Comparison of ENCODE assay signal across 12 cellular contexts in the genomic region with DNA sequence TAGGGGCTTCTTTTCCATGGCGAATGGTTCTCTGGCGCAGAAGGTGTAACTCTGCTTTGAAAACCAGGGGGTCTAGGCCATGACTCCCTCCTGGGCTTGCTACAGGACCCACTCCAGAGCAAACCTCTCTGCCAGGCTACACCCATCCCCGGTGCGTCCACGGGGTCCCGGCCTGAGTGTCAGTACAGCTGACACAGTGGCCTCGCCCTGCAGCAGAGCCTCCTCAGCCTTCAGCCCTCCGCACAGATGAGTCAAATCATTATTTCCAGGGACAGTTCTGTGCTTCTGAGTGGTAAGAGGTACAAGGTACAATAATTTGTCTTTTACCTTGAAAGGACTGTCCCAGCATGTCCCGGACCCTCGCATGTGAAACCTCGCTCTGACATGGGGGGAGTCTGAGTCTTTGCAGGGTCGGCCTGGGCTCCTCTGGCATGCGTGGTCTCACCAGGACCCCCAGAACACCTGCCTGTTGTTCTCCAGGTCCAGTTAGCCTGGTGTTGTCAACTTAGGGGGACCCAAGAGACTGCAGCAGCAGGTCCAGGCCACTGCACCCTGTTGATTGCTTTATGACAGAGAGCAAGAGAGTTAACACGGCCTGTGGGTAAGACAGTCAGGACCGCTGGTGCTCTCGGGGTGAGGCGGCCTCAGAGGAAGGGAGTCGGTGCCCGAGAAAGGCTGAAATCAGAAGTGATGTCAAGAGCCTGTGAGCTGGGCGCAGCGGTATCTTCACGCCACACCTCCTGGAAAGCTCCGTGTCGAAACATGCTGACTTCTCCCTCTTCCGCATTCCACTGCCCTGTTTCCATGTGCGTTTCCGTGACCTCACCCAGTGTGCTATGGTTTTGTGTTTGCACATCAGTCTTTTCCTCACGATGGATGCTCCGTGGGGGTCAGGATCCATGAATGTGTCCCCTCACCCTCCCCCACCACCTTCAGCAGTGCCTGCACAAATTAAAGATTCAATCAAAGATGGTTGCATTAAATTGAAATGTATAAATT.
DNase-seq lines count a peak whose midpoint lies in the region; ATAC-seq and TF ChIP-seq lines count a peak whose summit lies in the region.
"Had no signal": no experiment of that assay in that cellular context is flagged by ENCODE, and none has a peak within 500 bp of the region (broad histone marks: within the 10 kb centered on the region; RNA-seq: fewer than 3 reads in every experiment).

No MANE protein-coding gene starts in this region.

- TF ChIP-seq CTCF in coronary artery (IDR thresholded peaks at IDR 0.05), result no peak
- no peak for TF ChIP-seq CTCF in foreskin keratinocyte (conservative IDR thresholded peaks at IDR 0.05)
- no peak for TF ChIP-seq CTCF in osteocyte (IDR thresholded peaks at IDR 0.05)
- TF ChIP-seq CTCF in mammary epithelial cell (conservative IDR thresholded peaks at IDR 0.05 in 1 of 2, IDR thresholded peaks at IDR 0.05 in 1 of 2; ENCODE audit: extremely low read depth in 1 of 2, insufficient read depth in 1 of 2, low read depth in 1 of 2, low read length in 2 of 2), result no peak

- ATAC-seq in foreskin keratinocyte (peak; percentile 25), HG02610 (IDR thresholded peaks at IDR 0.05; ENCODE audit: unreplicated experiment) (no peak)

- no peaks in the 10 kb centered on the region for H3K36me3 ChIP-seq in mammary epithelial cell (ENCODE audit: insufficient read depth, low read length)
- H3K36me3 ChIP-seq: BLaER1 treated with 17β-estradiol and CSF1 and Interleukin-3, amounts not matched to agents 10 nM and 100 nM had no signal

- dilution Hi-C loops in mammary epithelial cell (cut with HindIII; ENCODE audit: low sequenced_read_pairs), result no loop called here

- no peaks in the 10 kb centered on the region for H3K4me1 ChIP-seq in foreskin keratinocyte
- H3K4me1 ChIP-seq in mammary epithelial cell (ENCODE audit: insufficient read depth, low read length), result no peaks in the 10 kb centered on the region

- H3K4me3 ChIP-seq in coronary artery, result no peak overlapping the region
- H3K4me3 ChIP-seq in mammary epithelial cell (replicated peaks in 1 of 3; ENCODE audit: insufficient read depth in 1 of 3, low read depth in 2 of 3, low read length in 3 of 3), result no peak overlapping the region
- H3K4me3 ChIP-seq: BLaER1 treated with 17β-estradiol and CSF1 and Interleukin-3, amounts not matched to agents 10 nM and 100 nM; GM23248 had no signal

- H3K27me3 Mint-ChIP-seq in osteocyte (ENCODE audit: unreplicated experiment), result no peaks in the 10 kb centered on the region
- H3K27me3 Mint-ChIP-seq: CD4-positive, CD25-positive, alpha-beta regulatory T cell had no signal

- no peak overlapping the region for H2AFZ ChIP-seq in mammary epithelial cell (ENCODE audit: low read depth, low read length)
- H2AFZ ChIP-seq: GM23248 had no signal

- no peaks in the 10 kb centered on the region for H3K79me2 ChIP-seq in mammary epithelial cell (ENCODE audit: insufficient read depth, low read length)

- CTCF ChIA-PET in mammary epithelial cell (lab: Charles Lee; ENCODE audit: low non-redundant PET), result no interaction called here

- H3K27me3 ChIP-seq in foreskin keratinocyte (no peaks in the 10 kb centered on the region), mammary epithelial cell (ENCODE audit: insufficient read depth, low read length) (no peaks in the 10 kb centered on the region)

- no peak overlapping the region for H3K27ac ChIP-seq in coronary artery
- H3K27ac ChIP-seq in foreskin keratinocyte, result no peak overlapping the region
- H3K27ac ChIP-seq in mammary epithelial cell (ENCODE audit: insufficient read depth, low read depth, low read length), result no peak overlapping the region
- H3K27ac ChIP-seq: BLaER1 treated with 17β-estradiol and CSF1 and Interleukin-3, amounts not matched to agents 10 nM and 100 nM; GM23248 had no signal

- H3K27ac Mint-ChIP-seq in osteocyte (ENCODE audit: unreplicated experiment), result no peak overlapping the region
- H3K27ac Mint-ChIP-seq: CD4-positive, CD25-positive, alpha-beta regulatory T cell had no signal

- no peak overlapping the region for H3K4me3 Mint-ChIP-seq in osteocyte (ENCODE audit: unreplicated experiment)
- H3K4me3 Mint-ChIP-seq: CD4-positive, CD25-positive, alpha-beta regulatory T cell had no signal

- no peak overlapping the region for H3K4me2 ChIP-seq in mammary epithelial cell (ENCODE audit: insufficient read depth, low read depth, low read length)
- H3K4me2 ChIP-seq: BLaER1 treated with 17β-estradiol and CSF1 and Interleukin-3, amounts not matched to agents 10 nM and 100 nM had no signal

- in situ Hi-C loops in mammary epithelial cell (cut with MboI; ENCODE audit: low sequenced_read_pairs in 2 of 2), result no loop called here

- DNase-seq in Daoy (ENCODE audit: low read depth) (peak; percentile 22), coronary artery (ENCODE audit: low spot score) (peak; percentile 35), foreskin keratinocyte (peak in 1 of 2 donors; percentile 10), osteocyte (ENCODE audit: extremely low spot score, unreplicated experiment) (peak; percentile 81), mammary epithelial cell (no peak), putamen (ENCODE audit: low spot score) (no peak)
- DNase-seq: ACHN; CD4-positive, CD25-positive, alpha-beta regulatory T cell; DMS53; GM23248 had no signal

- H3K36me3 Mint-ChIP-seq in osteocyte (ENCODE audit: unreplicated experiment), result no peaks in the 10 kb centered on the region
- H3K36me3 Mint-ChIP-seq: CD4-positive, CD25-positive, alpha-beta regulatory T cell had no signal

- peaks cover 5% of the 10 kb centered on the region for H3K9me3 Mint-ChIP-seq in osteocyte (ENCODE audit: unreplicated experiment)

- intact Hi-C loops in mammary epithelial cell (cut with micrococcal nuclease), result no loop called here

- peaks cover 13% of the 10 kb centered on the region for H3K4me1 Mint-ChIP-seq in osteocyte (ENCODE audit: unreplicated experiment)
- H3K4me1 Mint-ChIP-seq: CD4-positive, CD25-positive, alpha-beta regulatory T cell had no signal

- H3K9ac ChIP-seq in mammary epithelial cell (ENCODE audit: insufficient read depth, low read length), result no peak overlapping the region
- H3K9ac ChIP-seq: BLaER1 treated with 17β-estradiol and CSF1 and Interleukin-3, amounts not matched to agents 10 nM and 100 nM; GM23248 had no signal

- no TSS peak for BruUV-seq in mammary epithelial cell (replicated peaks; lab: Mats Ljungman, UMichigan)

- H3K9me3 ChIP-seq in mammary epithelial cell (replicated peaks; ENCODE audit: insufficient read depth, low read length), result peaks cover 31% of the 10 kb centered on the region

- H4K20me1 ChIP-seq in mammary epithelial cell (ENCODE audit: insufficient read depth, low read length), result no peaks in the 10 kb centered on the region

- 59% methylated on average over 14 of the region's 29 CpGs for WGBS in mammary epithelial cell (ENCODE audit: low coverage, missing lambda C conversion rate)

Comparison
In these comparisons a context has a peak if more than half of its experiments do, and no peak if none do; other contexts are left out.
1. DNase-seq: peak in Daoy (single experiment), coronary artery (single experiment) and osteocyte (single experiment); none in mammary epithelial cell (single experiment) and putamen (single experiment).